In genomic region chr14:31083781-31084180, GRCh38 we compare ENCODE assay signal across 17 cellular contexts.
"Had no signal": no experiment of that assay in that cellular context is flagged by ENCODE, and none has a peak within 500 bp of the region (broad histone marks: within the 10 kb centered on the region; RNA-seq: fewer than 3 reads in every experiment).

No MANE protein-coding gene starts in this region.

- H3K27ac Mint-ChIP-seq: activated T-helper 17 cell treated with anti-CD3 and anti-CD28 coated beads, Interleukin-2, amount 50 U/mL, for 72 hours; naive thymus-derived CD4-positive, alpha-beta T cell; stimulated activated effector memory CD8-positive, alpha-beta T cell treated with anti-CD3 and anti-CD28 coated beads, Interleukin-12 subunit alpha, Interleukin-12 subunit beta, amount 100 ng/mL, for 72 hours had no signal

- H3K9me3 ChIP-seq: pancreas, tibial artery, vagina had no signal

- H3K9me3 Mint-ChIP-seq: activated T-helper 17 cell treated with anti-CD3 and anti-CD28 coated beads, Interleukin-2, amount 50 U/mL, for 72 hours; naive thymus-derived CD4-positive, alpha-beta T cell; stimulated activated effector memory CD8-positive, alpha-beta T cell treated with anti-CD3 and anti-CD28 coated beads, Interleukin-12 subunit alpha, Interleukin-12 subunit beta, amount 100 ng/mL, for 72 hours had no signal

- H3K4me3 ChIP-seq: lung, pancreas, tibial artery, vagina had no signal

- H3K4me1 ChIP-seq: pancreas, vagina had no signal

- H3K27me3 Mint-ChIP-seq: activated T-helper 17 cell treated with anti-CD3 and anti-CD28 coated beads, Interleukin-2, amount 50 U/mL, for 72 hours; naive thymus-derived CD4-positive, alpha-beta T cell had no signal

- H3K4me1 Mint-ChIP-seq: activated T-helper 17 cell treated with anti-CD3 and anti-CD28 coated beads, Interleukin-2, amount 50 U/mL, for 72 hours; naive thymus-derived CD4-positive, alpha-beta T cell; stimulated activated effector memory CD8-positive, alpha-beta T cell treated with anti-CD3 and anti-CD28 coated beads, Interleukin-12 subunit alpha, Interleukin-12 subunit beta, amount 100 ng/mL, for 72 hours had no signal

- DNase-seq: activated CD4-positive, CD25-positive, alpha-beta regulatory T cell treated with anti-CD3 and anti-CD28 coated beads, Interleukin-2, amount 50 U/mL, for 72 hours; activated naive CD4-positive, alpha-beta T cell treated with Interleukin-2 at 50 U/mL for 16 hours; anterior cingulate cortex; brain microvascular endothelial cell; cortex of kidney; effector CD4-positive, alpha-beta T cell; foreskin melanocyte; left colon; naive thymus-derived CD4-positive, alpha-beta T cell; pancreas; retina; T1000; tibial artery had no signal

- H3K27me3 ChIP-seq: brain microvascular endothelial cell, pancreas, tibial artery, vagina had no signal

- H3K4me3 Mint-ChIP-seq: activated T-helper 17 cell treated with anti-CD3 and anti-CD28 coated beads, Interleukin-2, amount 50 U/mL, for 72 hours; naive thymus-derived CD4-positive, alpha-beta T cell; stimulated activated effector memory CD8-positive, alpha-beta T cell treated with anti-CD3 and anti-CD28 coated beads, Interleukin-12 subunit alpha, Interleukin-12 subunit beta, amount 100 ng/mL, for 72 hours had no signal

- H3K36me3 ChIP-seq: brain microvascular endothelial cell, pancreas, vagina had no signal

- H3K27ac ChIP-seq: brain microvascular endothelial cell, pancreas, tibial artery, vagina had no signal

- ATAC-seq: activated T-helper 17 cell treated with anti-CD3 and anti-CD28 coated beads, Interleukin-2, amount 50 U/mL, for 72 hours; left colon; naive thymus-derived CD4-positive, alpha-beta T cell; pancreas; stimulated activated effector memory CD8-positive, alpha-beta T cell treated with anti-CD3 and anti-CD28 coated beads, Interleukin-12 subunit alpha, Interleukin-12 subunit beta, amount 100 ng/mL, for 72 hours had no signal
